In genomic region chr22:49701380-49702067, GRCh38 we compare ENCODE assay signal across 11 cellular contexts.
DNase-seq lines count a peak whose midpoint lies in the region; ATAC-seq and TF ChIP-seq lines count a peak whose summit lies in the region.
"Had no signal": no experiment of that assay in that cellular context is flagged by ENCODE, and none has a peak within 500 bp of the region (broad histone marks: within the 10 kb centered on the region; RNA-seq: fewer than 3 reads in every experiment).

No MANE protein-coding gene starts in this region.

- no peak overlapping the region for H2AFZ ChIP-seq in MM.1S (ENCODE audit: low read length)
- H2AFZ ChIP-seq in mesenchymal stem cell (ENCODE audit: low read depth, low read length): no peak overlapping the region

- H3K27ac Mint-ChIP-seq in endothelial cell (ENCODE audit: unreplicated experiment): no peak overlapping the region
- H3K27ac Mint-ChIP-seq: activated T-helper 17 cell treated with anti-CD3 and anti-CD28 coated beads, Interleukin-2, amount 50 U/mL, for 72 hours had no signal

- H3K4me2 ChIP-seq in MM.1S (ENCODE audit: low read depth, low read length) (no peak overlapping the region), mesenchymal stem cell (ENCODE audit: low read length, poor library complexity, severe bottlenecking) (no peak overlapping the region)

- no peak overlapping the region for H4K8ac ChIP-seq in mesenchymal stem cell (ENCODE audit: low read length)

- no peaks in the 10 kb centered on the region for H3K4me1 Mint-ChIP-seq in endothelial cell (ENCODE audit: unreplicated experiment)
- H3K4me1 Mint-ChIP-seq: activated T-helper 17 cell treated with anti-CD3 and anti-CD28 coated beads, Interleukin-2, amount 50 U/mL, for 72 hours had no signal

- H2BK15ac ChIP-seq in mesenchymal stem cell (ENCODE audit: low read depth, poor library complexity, severe bottlenecking): no peak overlapping the region

- H2BK12ac ChIP-seq in mesenchymal stem cell (ENCODE audit: low read length in 2 of 2): no peak overlapping the region

- no peak overlapping the region for H2BK120ac ChIP-seq in mesenchymal stem cell (ENCODE audit: low read depth, low read length)

- no peak overlapping the region for H3K4me3 Mint-ChIP-seq in endothelial cell (ENCODE audit: unreplicated experiment)
- H3K4me3 Mint-ChIP-seq: activated T-helper 17 cell treated with anti-CD3 and anti-CD28 coated beads, Interleukin-2, amount 50 U/mL, for 72 hours had no signal

- H3K27me3 ChIP-seq in MM.1S (replicated peaks; ENCODE audit: insufficient read depth, low read length) (peaks cover 89% of the 10 kb centered on the region), mesenchymal stem cell (ENCODE audit: control insufficient read depth in 1 of 2, insufficient read depth in 1 of 2, low read length in 2 of 2) (peaks cover 0 to 4% of the 10 kb centered on the region in 2 experiments)

- H4K20me1 ChIP-seq in MM.1S (ENCODE audit: insufficient read depth, low read length): no peaks in the 10 kb centered on the region

- peaks cover 2% of the 10 kb centered on the region for H3K27me3 Mint-ChIP-seq in endothelial cell (ENCODE audit: unreplicated experiment)

- no peaks in the 10 kb centered on the region for H3K4me1 ChIP-seq in MM.1S (ENCODE audit: low read length)
- no peaks in the 10 kb centered on the region for H3K4me1 ChIP-seq in mesenchymal stem cell (ENCODE audit: control insufficient read depth, insufficient read depth, low read depth, low read length)

- H3K4me3 ChIP-seq in MM.1S (ENCODE audit: low read length): no peak overlapping the region
- no peak overlapping the region for H3K4me3 ChIP-seq in retinal pigment epithelial cell (ENCODE audit: low read length)
- H3K4me3 ChIP-seq in mesenchymal stem cell (ENCODE audit: insufficient read depth in 1 of 2, low read depth in 1 of 2, low read length in 2 of 2): no peak overlapping the region

- H3K9me3 ChIP-seq in MM.1S (replicated peaks; ENCODE audit: insufficient read depth, low read length): no peaks in the 10 kb centered on the region
- peaks cover 5% of the 10 kb centered on the region for H3K9me3 ChIP-seq in mesenchymal stem cell (ENCODE audit: control insufficient read depth, low read length)

- DNase-seq in NCI-H82 (lab: John Stamatoyannopoulos, UW): peak; percentile 13
- no peak for DNase-seq in NCI-H82 treated with DMSO at 0.1 percent for 48 hours (lab: John Stamatoyannopoulos, UW; ENCODE audit: unreplicated experiment)
- no peak for DNase-seq in MM.1S
- DNase-seq in endothelial cell (ENCODE audit: low spot score): no peak
- DNase-seq in retinal pigment epithelial cell (ENCODE audit: low read depth): no peak
- no peak for DNase-seq in stimulated activated CD4-positive, alpha-beta T cell treated with anti-CD3 and anti-CD28 coated beads, Interleukin-1b, Interleukin-23, amount 100 ng/mL, for 48 hours
- no peak for DNase-seq in mesenchymal stem cell
- DNase-seq: occipital lobe had no signal

- H3K18ac ChIP-seq in mesenchymal stem cell (ENCODE audit: low read depth in 1 of 2, low read length in 2 of 2): no peak overlapping the region

- peak; percentile 59 for TF ChIP-seq CTCF in MM.1S (IDR thresholded peaks at IDR 0.05; ENCODE audit: low read length)
- TF ChIP-seq CTCF in endothelial cell (IDR thresholded peaks at IDR 0.05; ENCODE audit: unreplicated experiment): peak; percentile 95
- peak; percentile 42 for TF ChIP-seq CTCF in retinal pigment epithelial cell (conservative IDR thresholded peaks at IDR 0.05; ENCODE audit: low read depth, low read length)

- H3K4ac ChIP-seq in mesenchymal stem cell (ENCODE audit: low read depth in 1 of 2, low read length in 2 of 2): no peak overlapping the region

- WGBS in mesenchymal stem cell: 79% methylated on average over 4 of the region's 6 CpGs

- H3K36me3 Mint-ChIP-seq in endothelial cell (ENCODE audit: low read depth, unreplicated experiment): no peaks in the 10 kb centered on the region

- H3K27ac ChIP-seq in MM.1S (ENCODE audit: low read length) (no peak overlapping the region), mesenchymal stem cell (ENCODE audit: low read length, poor library complexity, severe bottlenecking) (no peak overlapping the region)
- H3K27ac ChIP-seq: epithelial cell of prostate had no signal

- no peak overlapping the region for H2BK5ac ChIP-seq in mesenchymal stem cell (ENCODE audit: low read depth, low read length, poor library complexity, severe bottlenecking)

- H3K79me2 ChIP-seq in MM.1S (ENCODE audit: low read length): no peaks in the 10 kb centered on the region

- H2AK5ac ChIP-seq in mesenchymal stem cell (ENCODE audit: low read length, severe bottlenecking): no peak overlapping the region

- H3K23ac ChIP-seq in mesenchymal stem cell (ENCODE audit: low read length in 2 of 2): no peak overlapping the region

- H3K36me3 ChIP-seq in MM.1S (replicated peaks; ENCODE audit: insufficient read depth, low read length) (no peaks in the 10 kb centered on the region), mesenchymal stem cell (ENCODE audit: control insufficient read depth in 1 of 2, insufficient read depth in 2 of 2, low read depth in 1 of 2, low read length in 2 of 2) (no peaks in the 10 kb centered on the region)

- no peaks in the 10 kb centered on the region for H3F3A ChIP-seq in MM.1S (ENCODE audit: insufficient read depth, low read length)

- H3K9me2 ChIP-seq in MM.1S (replicated peaks; ENCODE audit: insufficient read depth, low read length): no peaks in the 10 kb centered on the region

- H3K79me1 ChIP-seq in mesenchymal stem cell (replicated peaks; ENCODE audit: low read length, poor library complexity, severe bottlenecking): no peaks in the 10 kb centered on the region

- no peak overlapping the region for H3K14ac ChIP-seq in mesenchymal stem cell (ENCODE audit: low read length in 2 of 2)

- peaks cover under 1% of the 10 kb centered on the region for H3K9me3 Mint-ChIP-seq in endothelial cell (ENCODE audit: unreplicated experiment)

- no peak for ATAC-seq in GM21381 (IDR thresholded peaks at IDR 0.05; ENCODE audit: unreplicated experiment)
- ATAC-seq: activated T-helper 17 cell treated with anti-CD3 and anti-CD28 coated beads, Interleukin-2, amount 50 U/mL, for 72 hours had no signal

- H4K91ac ChIP-seq in mesenchymal stem cell (ENCODE audit: low read length): no peak overlapping the region

- H3K9ac ChIP-seq in MM.1S (ENCODE audit: low read length) (no peak overlapping the region), mesenchymal stem cell (ENCODE audit: low read length) (no peak overlapping the region)

Comparison
In these comparisons a context has a peak if more than half of its experiments do, and no peak if none do; other contexts are left out.
1. CTCF ChIP-seq: peak in every context shown above with its lines; median percentile 95 in endothelial cell; 59 in MM.1S; 42 in retinal pigment epithelial cell.